13 cellular contexts compared by ENCODE assay signal in the genomic region with DNA sequence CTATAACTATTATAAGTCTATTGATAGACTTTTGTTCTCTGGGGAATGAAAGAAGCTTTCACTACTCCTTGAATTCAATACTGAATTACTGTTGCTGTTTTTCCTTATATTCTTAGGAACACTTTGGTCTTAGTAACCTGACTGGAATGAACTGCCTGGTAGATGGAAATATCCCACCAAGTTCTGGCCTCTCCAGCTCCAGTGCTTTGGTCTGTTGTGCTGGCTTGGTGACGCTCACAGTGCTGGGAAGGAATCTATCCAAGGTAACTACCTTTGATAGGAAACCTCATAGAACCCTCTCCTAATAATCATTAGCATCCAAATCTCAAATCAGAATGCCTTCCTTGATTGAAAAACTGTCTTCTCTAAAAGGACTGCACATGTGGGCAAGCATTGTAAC.
"Had no signal": no experiment of that assay in that cellular context is flagged by ENCODE, and none has a peak within 500 bp of the region (broad histone marks: within the 10 kb centered on the region; RNA-seq: fewer than 3 reads in every experiment).

No MANE protein-coding gene starts in this region.

- H3K4me3 ChIP-seq: adrenal gland, dorsolateral prefrontal cortex, left lung, right atrium auricular region, upper lobe of right lung had no signal

- H3K27ac ChIP-seq: dorsolateral prefrontal cortex, left lung, right atrium auricular region, upper lobe of right lung had no signal

- H3K9me3 ChIP-seq: adrenal gland, left lung, right atrium auricular region, upper lobe of right lung had no signal

- DNase-seq: activated CD4-positive, alpha-beta T cell treated with anti-CD3 and anti-CD28 coated beads, Interleukin-2, amount 10 ng/mL, durations not matched to agents 24 days and 14 days; activated naive CD4-positive, alpha-beta T cell treated with anti-CD3 and anti-CD28 coated beads, Interleukin-2, amount 10 ng/mL, durations not matched to agents 7 days and 5 days; dorsolateral prefrontal cortex; glutamatergic neuron; left lung; mesendoderm; substantia nigra; T-helper 1 cell; upper lobe of right lung had no signal

- ATAC-seq: activated T-helper 17 cell treated with anti-CD3 and anti-CD28 coated beads, Interleukin-2, amount 50 U/mL, for 72 hours; left lung; stimulated activated effector memory CD8-positive, alpha-beta T cell treated with anti-CD3 and anti-CD28 coated beads, Interleukin-12 subunit alpha, Interleukin-12 subunit beta, amount 100 ng/mL, for 72 hours; upper lobe of right lung had no signal

- H3K36me3 ChIP-seq: adrenal gland, right atrium auricular region had no signal

- H3K27me3 ChIP-seq: adrenal gland, dorsolateral prefrontal cortex, left lung, right atrium auricular region, upper lobe of right lung had no signal
